In the genomic region with DNA sequence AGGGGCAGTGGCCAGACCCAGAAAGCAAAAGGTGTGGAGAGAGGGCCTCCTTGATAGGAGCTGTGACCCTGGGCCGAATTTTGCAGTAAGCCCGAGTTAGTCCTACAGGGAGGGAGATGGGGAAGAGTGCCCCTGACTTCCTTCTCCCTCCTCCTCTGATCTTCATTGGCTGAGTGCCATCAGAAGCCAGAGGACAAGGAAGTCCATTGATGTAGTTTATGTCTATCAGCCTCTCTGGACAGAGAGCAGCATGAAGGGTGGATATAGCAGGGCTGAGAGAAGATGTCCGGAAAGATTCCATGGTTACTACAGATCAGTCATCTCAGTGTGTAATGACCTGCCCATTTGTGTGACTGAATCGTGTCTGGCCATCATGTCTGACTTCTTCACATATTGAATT, we compare ENCODE assay signal across 31 cellular contexts.
"Had no signal": no experiment of that assay in that cellular context is flagged by ENCODE, and none has a peak within 500 bp of the region (broad histone marks: within the 10 kb centered on the region; RNA-seq: fewer than 3 reads in every experiment).

No MANE protein-coding gene starts in this region.

- ATAC-seq: activated CD8-positive, alpha-beta T cell treated with anti-CD3 and anti-CD28 coated beads for 36 hours; activated naive CD4-positive, alpha-beta T cell treated with anti-CD3 and anti-CD28 coated beads, Interleukin-2, amount 50 U/mL, for 72 hours; activated T-cell treated with anti-CD3 and anti-CD28 coated beads, Interleukin-2, amount 50 U/mL, for 4 hours; activated T-cell treated with anti-CD3 and anti-CD28 coated beads, Interleukin-2, amount 50 U/mL, for 72 hours; activated T-helper 17 cell treated with anti-CD3 and anti-CD28 coated beads, Interleukin-2, amount 50 U/mL, for 72 hours; body of pancreas had no signal

- H3K9me3 ChIP-seq: adrenal gland, body of pancreas had no signal

- H3K36me3 ChIP-seq: adrenal gland, brain microvascular endothelial cell, breast epithelium had no signal

- H3K4me3 ChIP-seq: adrenal gland, body of pancreas, breast epithelium had no signal

- H3K4me1 ChIP-seq: adrenal gland, body of pancreas, breast epithelium had no signal

- DNase-seq: activated B cell treated with CpG ODN at 0.5 μM for 24 hours; activated CD4-positive, alpha-beta memory T cell treated with anti-CD3 and anti-CD28 coated beads for 36 hours; activated CD4-positive, alpha-beta T cell treated with anti-CD3 and anti-CD28 coated beads for 4 hours; activated CD4-positive, alpha-beta T cell treated with anti-CD3 and anti-CD28 coated beads, Interleukin-2, amount 10 ng/mL, durations not matched to agents 24 days and 14 days; activated CD4-positive, alpha-beta T cell treated with anti-CD3 and anti-CD28 coated beads, Interleukin-2, amount 50 U/mL, for 1 hour; activated CD4-positive, alpha-beta T cell treated with anti-CD3 and anti-CD28 coated beads, Interleukin-2, amount 50 U/mL, for 4 hours; activated CD4-positive, CD25-positive, alpha-beta regulatory T cell treated with anti-CD3 and anti-CD28 coated beads, Interleukin-2, amount 50 U/mL, for 72 hours; activated CD8-positive, alpha-beta memory T cell treated with anti-CD3 and anti-CD28 coated beads, Interleukin-2, amount 50 U/mL, for 4 hours; activated CD8-positive, alpha-beta T cell treated with anti-CD3 and anti-CD28 coated beads for 36 hours; activated effector memory CD4-positive, alpha-beta T cell treated with anti-CD3 and anti-CD28 coated beads, Interleukin-2, amount 50 U/mL, for 16 hours; activated gamma-delta T cell treated with Interleukin-2 at 50 U/mL for 16 hours; activated naive CD4-positive, alpha-beta T cell; activated naive CD4-positive, alpha-beta T cell treated with anti-CD3 and anti-CD28 coated beads for 36 hours; activated naive CD4-positive, alpha-beta T cell treated with anti-CD3 and anti-CD28 coated beads, Interleukin-2, amount 50 U/mL, for 16 hours; activated naive CD8-positive, alpha-beta T cell treated with anti-CD3 and anti-CD28 coated beads for 36 hours; activated T-cell treated with anti-CD3 and anti-CD28 coated beads for 4 hours; activated T-cell treated with anti-CD3 and anti-CD28 coated beads, Interleukin-2, amount 50 U/mL, for 1 hour; activated T-cell treated with anti-CD3 and anti-CD28 coated beads, Interleukin-2, amount 50 U/mL, for 4 hours; activated T-cell treated with anti-CD3 and anti-CD28 coated beads, Interleukin-2, amount 50 U/mL, for 72 hours; adrenal gland; amniotic stem cell; aorta; body of pancreas; brain microvascular endothelial cell; central memory CD4-positive, alpha-beta T cell; T-helper 1 cell; T-helper 2 cell; T-helper 9 cell had no signal
